Comparison of ENCODE assay signal across 15 cellular contexts in genomic region chr3:116199063-116199462, GRCh38.
DNase-seq lines count a peak whose midpoint lies in the region; ATAC-seq, FAIRE-seq and TF ChIP-seq lines count a peak whose summit lies in the region.
"Had no signal": no experiment of that assay in that cellular context is flagged by ENCODE, and none has a peak within 500 bp of the region (broad histone marks: within the 10 kb centered on the region; RNA-seq: fewer than 3 reads in every experiment).

No MANE protein-coding gene starts in this region.

- no peak overlapping the region for H3K18ac ChIP-seq in mesenchymal stem cell (ENCODE audit: low read depth in 1 of 2, low read length in 2 of 2)

- no peak overlapping the region for H2BK15ac ChIP-seq in mesenchymal stem cell (ENCODE audit: low read depth, poor library complexity, severe bottlenecking)

- no peak overlapping the region for H3K4ac ChIP-seq in mesenchymal stem cell (ENCODE audit: low read depth in 1 of 2, low read length in 2 of 2)

- peaks cover 10% of the 10 kb centered on the region for H3K9me3 ChIP-seq in BLaER1
- no peaks in the 10 kb centered on the region for H3K9me3 ChIP-seq in kidney (ENCODE audit: control insufficient read depth in 1 of 2, low read length in 2 of 2)
- H3K9me3 ChIP-seq in mesenchymal stem cell (ENCODE audit: control insufficient read depth, low read length) = no peaks in the 10 kb centered on the region

- H3K27ac ChIP-seq in BLaER1 (no peak overlapping the region), kidney (ENCODE audit: low read depth in 2 of 2, low read length in 2 of 2) (no peak overlapping the region), mesenchymal stem cell (ENCODE audit: low read length, poor library complexity, severe bottlenecking) (peak overlapping the region; percentile 86)
- H3K27ac ChIP-seq: GM23248 had no signal

- H2BK12ac ChIP-seq in mesenchymal stem cell (ENCODE audit: low read length in 2 of 2) = no peak overlapping the region

- no peak overlapping the region for H3K9ac ChIP-seq in BLaER1
- no peak overlapping the region for H3K9ac ChIP-seq in kidney (ENCODE audit: low read length in 2 of 2)
- H3K9ac ChIP-seq in mesenchymal stem cell (ENCODE audit: low read length) = no peak overlapping the region
- H3K9ac ChIP-seq: GM23248 had no signal

- ATAC-seq in GM21786 (IDR thresholded peaks at IDR 0.05; ENCODE audit: unreplicated experiment) = no peak
- ATAC-seq: K562 had no signal

- H2BK5ac ChIP-seq in mesenchymal stem cell (ENCODE audit: low read depth, low read length, poor library complexity, severe bottlenecking) = no peak overlapping the region

- intact Hi-C loops in kidney (cut with DNase I) = no loop called here

- H2BK120ac ChIP-seq in mesenchymal stem cell (ENCODE audit: low read depth, low read length) = no peak overlapping the region

- no peak overlapping the region for H3K14ac ChIP-seq in mesenchymal stem cell (ENCODE audit: low read length in 2 of 2)

- FAIRE-seq in kidney (lab: Jason Lieb, UNC) = peak; percentile 52
- FAIRE-seq: H54, K562 had no signal

- no peak for TF ChIP-seq CTCF in kidney (IDR thresholded peaks at IDR 0.05; ENCODE audit: borderline replicate concordance, extremely low read depth, insufficient read depth)

- H3K27me3 ChIP-seq in BLaER1 (no peaks in the 10 kb centered on the region), mesenchymal stem cell (ENCODE audit: control insufficient read depth in 1 of 2, insufficient read depth in 1 of 2, low read length in 2 of 2) (no peaks in the 10 kb centered on the region)

- 100% methylated on average over 2 of the region's 2 CpGs for WGBS in mesenchymal stem cell

- H2AFZ ChIP-seq in mesenchymal stem cell (ENCODE audit: low read depth, low read length) = no peak overlapping the region
- H2AFZ ChIP-seq: GM23248 had no signal

- DNase-seq in HuH-7 (ENCODE audit: low spot score) (peak; percentile 9), kidney (no peak), mesenchymal stem cell (no peak), NCI-H1105 treated with DMSO at 0.1 percent for 48 hours (lab: John Stamatoyannopoulos, UW) (no peak), CD1c-positive myeloid dendritic cell (ENCODE audit: extremely low spot score) (no peak)
- DNase-seq: 8988T; C1 segment of cervical spinal cord; CD4-positive, alpha-beta memory T cell; DND-41; GF-D8; GM23248 had no signal

- no peak overlapping the region for H4K8ac ChIP-seq in mesenchymal stem cell (ENCODE audit: low read length)

- H3K23ac ChIP-seq in mesenchymal stem cell (ENCODE audit: low read length in 2 of 2) = no peak overlapping the region

- no peak overlapping the region for H4K91ac ChIP-seq in mesenchymal stem cell (ENCODE audit: low read length)

- no peaks in the 10 kb centered on the region for H4K20me1 ChIP-seq in BLaER1

- H3K36me3 ChIP-seq in BLaER1 (no peaks in the 10 kb centered on the region), kidney (ENCODE audit: control insufficient read depth in 1 of 2, insufficient read depth in 2 of 2, low read length in 2 of 2) (no peaks in the 10 kb centered on the region), mesenchymal stem cell (ENCODE audit: control insufficient read depth in 1 of 2, insufficient read depth in 2 of 2, low read depth in 1 of 2, low read length in 2 of 2) (no peaks in the 10 kb centered on the region)

- peak overlapping the region; percentile 77; the same call in 1 of the 2 replicates for H3K4me2 ChIP-seq in BLaER1
- H3K4me2 ChIP-seq in mesenchymal stem cell (ENCODE audit: low read length, poor library complexity, severe bottlenecking) = no peak overlapping the region

- H3K79me1 ChIP-seq in mesenchymal stem cell (replicated peaks; ENCODE audit: low read length, poor library complexity, severe bottlenecking) = peaks cover 11% of the 10 kb centered on the region

- H3K4me3 ChIP-seq in BLaER1 (no peak overlapping the region), kidney (ENCODE audit: low read length in 2 of 2) (no peak overlapping the region), mesenchymal stem cell (ENCODE audit: insufficient read depth in 1 of 2, low read depth in 1 of 2, low read length in 2 of 2) (no peak overlapping the region)
- H3K4me3 ChIP-seq: GM23248, K562 had no signal

- peaks cover 37% of the 10 kb centered on the region for H3K4me1 ChIP-seq in BLaER1
- no peaks in the 10 kb centered on the region for H3K4me1 ChIP-seq in kidney (ENCODE audit: control insufficient read depth in 1 of 2, insufficient read depth in 1 of 2, low read depth in 1 of 2, low read length in 2 of 2)
- peaks cover 5% of the 10 kb centered on the region for H3K4me1 ChIP-seq in mesenchymal stem cell (ENCODE audit: control insufficient read depth, insufficient read depth, low read depth, low read length)

- H2AK5ac ChIP-seq in mesenchymal stem cell (ENCODE audit: low read length, severe bottlenecking) = no peak overlapping the region
